28 cellular contexts compared by ENCODE assay signal in the genomic region with DNA sequence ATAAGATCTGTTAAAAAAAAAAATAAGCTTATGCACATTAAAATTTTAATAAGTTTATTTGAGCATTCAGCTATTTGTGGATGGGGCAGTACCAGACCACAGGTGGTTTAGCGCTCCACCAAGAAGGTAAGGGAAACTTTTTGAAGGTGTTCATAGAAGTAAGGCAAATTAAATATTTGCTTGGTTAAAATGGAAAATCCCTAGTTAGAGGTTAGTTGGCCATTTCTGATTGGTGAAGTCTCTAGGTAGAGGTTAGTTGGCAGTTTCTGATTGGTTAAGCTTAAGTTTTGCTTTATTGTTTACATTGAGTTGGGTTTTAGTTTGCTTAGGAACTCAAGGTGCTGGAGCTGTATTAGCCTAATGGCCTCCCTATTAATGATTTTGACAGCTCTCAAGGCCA. TPM values are rescaled to one million over a fixed set of nuclear protein-coding genes. Genes with fewer than 3 reads are reported as not detected.
DNase-seq lines count a peak whose midpoint lies in the region; ATAC-seq and TF ChIP-seq lines count a peak whose summit lies in the region.
"Had no signal": no experiment of that assay in that cellular context is flagged by ENCODE, and none has a peak within 500 bp of the region (broad histone marks: within the 10 kb centered on the region; RNA-seq: fewer than 3 reads in every experiment).

No MANE protein-coding gene starts in this region.

- H3K9me3 Mint-ChIP-seq in natural killer cell: no peaks in the 10 kb centered on the region
- no peaks in the 10 kb centered on the region for H3K9me3 Mint-ChIP-seq in natural killer cell treated with Interleukin-12 subunit alpha and Interleukin-12 subunit beta and Interleukin-15 and Interleukin-18, amount 100 ng/mL, for 72 hours
- H3K9me3 Mint-ChIP-seq: activated CD4-positive, alpha-beta memory T cell treated with anti-CD3 and anti-CD28 coated beads, Interleukin-2, amount 10 ng/mL, durations not matched to agents 7 days and 5 days; activated naive CD8-positive, alpha-beta T cell treated with anti-CD3 and anti-CD28 coated beads, Interleukin-2, amount 10 ng/mL, durations not matched to agents 7 days and 5 days; activated T-cell treated with anti-CD3 and anti-CD28 coated beads, Interleukin-2, amount 50 U/mL, for 72 hours had no signal

- TF ChIP-seq CTCF in natural killer cell (IDR thresholded peaks at IDR 0.05) (no peak), foreskin fibroblast (IDR thresholded peaks at IDR 0.05; ENCODE audit: low read depth, low read length) (no peak)

- DNase-seq in natural killer cell (no peak), foreskin fibroblast (no peak), GM19240 (ENCODE audit: insufficient read length, low spot score) (no peak), HCEC 1CT (no peak)
- no peak for DNase-seq in natural killer cell treated with Interleukin-12 subunit alpha and Interleukin-12 subunit beta and Interleukin-15 and Interleukin-18, amount 100 ng/mL, for 72 hours (ENCODE audit: low spot score)
- DNase-seq: activated CD4-positive, alpha-beta memory T cell treated with anti-CD3 and anti-CD28 coated beads, Interleukin-2, amount 10 ng/mL, durations not matched to agents 7 days and 5 days; activated naive CD8-positive, alpha-beta T cell treated with anti-CD3 and anti-CD28 coated beads, Interleukin-2, amount 10 ng/mL, durations not matched to agents 7 days and 5 days; activated T-cell treated with anti-CD3 and anti-CD28 coated beads, Interleukin-2, amount 50 U/mL, for 72 hours; gastrocnemius medialis; Kasumi-1; left lung; mucosa of descending colon; NCI-H1092 treated with DMSO at 0.1 percent for 48 hours; NCI-H2171; NCI-H748 treated with DMSO at 0.1 percent for 48 hours; OCI-M1; right cardiac atrium; SHP77 treated with DMSO at 0.1 percent for 48 hours; stimulated activated CD4-positive, alpha-beta T cell treated with anti-CD3 and anti-CD28 coated beads, Interleukin-1b, Interleukin-23, amount 100 ng/mL, for 48 hours; T-helper 1 cell; WERI-Rb-1 had no signal

- peak in 2 of 3 donors; percentile 15 to 28 for ATAC-seq in natural killer cell
- no peak for ATAC-seq in natural killer cell treated with Interleukin-12 subunit alpha and Interleukin-12 subunit beta and Interleukin-15 and Interleukin-18, amount 100 ng/mL, for 72 hours
- peak; percentile 66 for ATAC-seq in HG02642 (IDR thresholded peaks at IDR 0.05; ENCODE audit: poor library complexity, unreplicated experiment)
- ATAC-seq in HG03460 (IDR thresholded peaks at IDR 0.05; ENCODE audit: unreplicated experiment): peak; percentile 65
- no peak for ATAC-seq in GM21390 (IDR thresholded peaks at IDR 0.05; ENCODE audit: unreplicated experiment)
- ATAC-seq: activated T-cell treated with anti-CD3 and anti-CD28 coated beads, Interleukin-2, amount 50 U/mL, for 72 hours; gastrocnemius medialis; left lung; mucosa of descending colon; right cardiac atrium had no signal

- peaks cover 0 to 4% of the 10 kb centered on the region in 2 donors for H3K4me1 Mint-ChIP-seq in natural killer cell
- H3K4me1 Mint-ChIP-seq in natural killer cell treated with Interleukin-12 subunit alpha and Interleukin-12 subunit beta and Interleukin-15 and Interleukin-18, amount 100 ng/mL, for 72 hours (ENCODE audit: low read depth in 2 of 2): no peaks in the 10 kb centered on the region

- intact Hi-C loops in natural killer cell (cut with micrococcal nuclease): loop anchor here (10.0 kb wide), 1 partner anchor 506 kb away; no protein-coding TSS in a partner anchor

- no peaks in the 10 kb centered on the region for H3K36me3 Mint-ChIP-seq in natural killer cell
- no peaks in the 10 kb centered on the region for H3K36me3 Mint-ChIP-seq in natural killer cell treated with Interleukin-12 subunit alpha and Interleukin-12 subunit beta and Interleukin-15 and Interleukin-18, amount 100 ng/mL, for 72 hours
- H3K36me3 Mint-ChIP-seq: activated naive CD8-positive, alpha-beta T cell treated with anti-CD3 and anti-CD28 coated beads, Interleukin-2, amount 10 ng/mL, durations not matched to agents 7 days and 5 days had no signal

- no peak overlapping the region for H3K4me3 ChIP-seq in foreskin fibroblast (ENCODE audit: low read depth in 1 of 2, low read length in 2 of 2)
- H3K4me3 ChIP-seq: gastrocnemius medialis, HAP-1, left lung, mucosa of descending colon had no signal

- H3K27me3 Mint-ChIP-seq in natural killer cell (ENCODE audit: low read depth in 2 of 2): peaks cover 30 to 66% of the 10 kb centered on the region in 2 donors
- H3K27me3 Mint-ChIP-seq in natural killer cell treated with Interleukin-12 subunit alpha and Interleukin-12 subunit beta and Interleukin-15 and Interleukin-18, amount 100 ng/mL, for 72 hours: peaks cover 14 to 19% of the 10 kb centered on the region in 2 donors

- no peak overlapping the region for H3K27ac Mint-ChIP-seq in natural killer cell
- H3K27ac Mint-ChIP-seq in natural killer cell treated with Interleukin-12 subunit alpha and Interleukin-12 subunit beta and Interleukin-15 and Interleukin-18, amount 100 ng/mL, for 72 hours: no peak overlapping the region
- H3K27ac Mint-ChIP-seq: activated CD4-positive, alpha-beta memory T cell treated with anti-CD3 and anti-CD28 coated beads, Interleukin-2, amount 10 ng/mL, durations not matched to agents 7 days and 5 days; activated naive CD8-positive, alpha-beta T cell treated with anti-CD3 and anti-CD28 coated beads, Interleukin-2, amount 10 ng/mL, durations not matched to agents 7 days and 5 days; activated T-cell treated with anti-CD3 and anti-CD28 coated beads, Interleukin-2, amount 50 U/mL, for 72 hours had no signal

- no peak overlapping the region for H3K4me3 Mint-ChIP-seq in natural killer cell
- no peak overlapping the region for H3K4me3 Mint-ChIP-seq in natural killer cell treated with Interleukin-12 subunit alpha and Interleukin-12 subunit beta and Interleukin-15 and Interleukin-18, amount 100 ng/mL, for 72 hours
- H3K4me3 Mint-ChIP-seq: activated CD4-positive, alpha-beta memory T cell treated with anti-CD3 and anti-CD28 coated beads, Interleukin-2, amount 10 ng/mL, durations not matched to agents 7 days and 5 days; activated naive CD8-positive, alpha-beta T cell treated with anti-CD3 and anti-CD28 coated beads, Interleukin-2, amount 10 ng/mL, durations not matched to agents 7 days and 5 days; activated T-cell treated with anti-CD3 and anti-CD28 coated beads, Interleukin-2, amount 50 U/mL, for 72 hours had no signal

RNA-seq across cellular contexts. Expression of a gene that starts 30.7 kb away (rescaled TPM):
- under 1 TPM in 2 of 3 donors, not detected in 1; 0.07 to 0.08 TPM for total RNA-seq in natural killer cell
- under 1 TPM; 0.05 to 0.14 TPM for total RNA-seq in natural killer cell treated with Interleukin-12 subunit alpha and Interleukin-12 subunit beta and Interleukin-15 and Interleukin-18, amount 100 ng/mL, for 72 hours
- total RNA-seq: A172; activated CD4-positive, alpha-beta memory T cell treated with anti-CD3 and anti-CD28 coated beads, Interleukin-2, amount 10 ng/mL, durations not matched to agents 7 days and 5 days; epithelial cell of proximal tubule; HT-29 had no signal

RNA-seq across cellular contexts. Expression of a gene that starts 30.8 kb away (rescaled TPM):
- 100 to 1,000 TPM in 1 of 3 donors, 10 to 100 TPM in 2; 89.1 to 101 (median 91.5) TPM for total RNA-seq in natural killer cell
- total RNA-seq in natural killer cell treated with Interleukin-12 subunit alpha and Interleukin-12 subunit beta and Interleukin-15 and Interleukin-18, amount 100 ng/mL, for 72 hours: 10 to 100 TPM; 26.9 to 31.8 TPM

Comparison
In these comparisons a context has a peak if more than half of its experiments do, and no peak if none do; other contexts are left out.
1. ATAC-seq: peak in natural killer cell (2 of 3), HG02642 (single experiment) and HG03460 (single experiment); none in natural killer cell treated with Interleukin-12 subunit alpha and Interleukin-12 subunit beta and Interleukin-15 and Interleukin-18, amount 100 ng/mL, for 72 hours (0 of 2) and GM21390 (single experiment).